Comparison of ENCODE assay signal across 7 cellular contexts in the genomic region with DNA sequence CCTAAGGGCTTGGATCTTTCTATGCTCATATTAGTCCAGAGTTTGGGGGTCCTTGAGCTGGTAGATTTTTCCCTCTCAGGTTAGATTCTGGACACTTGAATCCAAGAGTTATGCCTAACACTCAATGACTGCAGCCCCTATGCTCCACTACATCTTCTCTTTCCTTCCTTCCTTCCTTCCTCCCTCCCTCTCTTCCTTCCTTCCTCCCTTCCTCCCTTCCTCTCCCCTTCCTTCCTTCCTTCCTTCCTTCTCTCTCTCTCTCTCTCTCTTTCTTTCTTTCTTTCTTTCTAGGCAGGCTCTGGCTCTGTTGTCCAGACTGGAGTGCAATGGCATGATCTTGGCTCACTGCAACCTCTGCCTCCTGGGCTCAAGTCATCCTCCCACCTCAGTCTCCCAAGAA.
A peak's percentile ranks its signal among the peaks of the same experiment; 100 is the strongest.
DNase-seq lines count a peak whose midpoint lies in the region; TF ChIP-seq lines count a peak whose summit lies in the region.
"Not testable (repeated sequence)": the region's sequence is repeated elsewhere in the genome, so short reads cannot be mapped to it uniquely, and the experiment has no call there.

No MANE protein-coding gene starts in this region.

- H3K27me3 ChIP-seq in Caco-2 (replicated peaks; ENCODE audit: control insufficient read depth, insufficient read depth, low read length); trophoblast cell (ENCODE audit: insufficient read depth, low read length); stomach smooth muscle (ENCODE audit: control insufficient read depth in 1 of 2, insufficient read depth in 2 of 2, low read length in 2 of 2): not testable (repeated sequence)

- DNase-seq in Caco-2; activated CD4-positive, alpha-beta memory T cell treated with anti-CD3 and anti-CD28 coated beads for 36 hours; coronary artery (ENCODE audit: low spot score); trophoblast cell: not testable (repeated sequence)

- H3K18ac ChIP-seq in trophoblast cell (ENCODE audit: low read length), result not testable (repeated sequence)

- not testable (repeated sequence) for H3K4me3 ChIP-seq in Caco-2 (ENCODE audit: low read depth, low read length); coronary artery; trophoblast cell (ENCODE audit: low read depth, low read length); stomach smooth muscle (ENCODE audit: low read length in 2 of 2)

- not testable (repeated sequence) for H3K4me1 Mint-ChIP-seq in Caco-2 (ENCODE audit: low read depth, unreplicated experiment)
- peaks cover 15% of the 10 kb centered on the region for H3K4me1 Mint-ChIP-seq in activated CD4-positive, alpha-beta memory T cell treated with anti-CD3 and anti-CD28 coated beads for 36 hours (ENCODE audit: low read depth)
- peaks cover 42% of the 10 kb centered on the region for H3K4me1 Mint-ChIP-seq in activated naive CD4-positive, alpha-beta T cell treated with anti-CD3 and anti-CD28 coated beads, Interleukin-2, amount 50 U/mL, for 24 hours
- H3K4me1 Mint-ChIP-seq in nephron, result peaks cover 59% of the 10 kb centered on the region

- H3K4me3 Mint-ChIP-seq in Caco-2 (ENCODE audit: unreplicated experiment), result peak overlapping the region; percentile 55
- not testable (repeated sequence) for H3K4me3 Mint-ChIP-seq in activated CD4-positive, alpha-beta memory T cell treated with anti-CD3 and anti-CD28 coated beads for 36 hours; activated naive CD4-positive, alpha-beta T cell treated with anti-CD3 and anti-CD28 coated beads, Interleukin-2, amount 50 U/mL, for 24 hours; nephron

- H3K4me1 ChIP-seq in Caco-2; trophoblast cell (ENCODE audit: control insufficient read depth in 1 of 2, insufficient read depth in 2 of 2, low read length in 2 of 2): not testable (repeated sequence)
- peaks cover 38% of the 10 kb centered on the region for H3K4me1 ChIP-seq in stomach smooth muscle (ENCODE audit: control insufficient read depth, insufficient read depth, low read length)

- not testable (repeated sequence) for H3K79me2 ChIP-seq in trophoblast cell (ENCODE audit: control insufficient read depth, insufficient read depth, low read length, poor library complexity)

- H4K91ac ChIP-seq in trophoblast cell (ENCODE audit: low read depth, low read length), result peak overlapping the region; percentile 16

- H2AFZ ChIP-seq in trophoblast cell (ENCODE audit: insufficient read depth, low read length, poor library complexity), result not testable (repeated sequence)

- TSS peak; percentile 89 for BruUV-seq in Caco-2 (replicated peaks; lab: Mats Ljungman, UMichigan)

- H3K36me3 ChIP-seq in Caco-2 (ENCODE audit: control insufficient read depth, insufficient read depth, low read length); trophoblast cell (ENCODE audit: control insufficient read depth in 1 of 2, insufficient read depth in 2 of 2, low read length in 2 of 2); stomach smooth muscle (ENCODE audit: control insufficient read depth in 2 of 2, insufficient read depth in 2 of 2, low read length in 2 of 2): not testable (repeated sequence)

- peak overlapping the region; percentile 30 for H2BK5ac ChIP-seq in trophoblast cell (ENCODE audit: low read depth, low read length, poor library complexity)

- H3K9me3 Mint-ChIP-seq in Caco-2 (ENCODE audit: unreplicated experiment); activated CD4-positive, alpha-beta memory T cell treated with anti-CD3 and anti-CD28 coated beads for 36 hours; activated naive CD4-positive, alpha-beta T cell treated with anti-CD3 and anti-CD28 coated beads, Interleukin-2, amount 50 U/mL, for 24 hours; nephron: not testable (repeated sequence)

- H3K23ac ChIP-seq in trophoblast cell (ENCODE audit: low read length), result not testable (repeated sequence)

- H2BK12ac ChIP-seq in trophoblast cell (ENCODE audit: low read length), result peak overlapping the region; percentile 23

- not testable (repeated sequence) for H3K36me3 Mint-ChIP-seq in Caco-2 (ENCODE audit: insufficient read depth, unreplicated experiment); activated CD4-positive, alpha-beta memory T cell treated with anti-CD3 and anti-CD28 coated beads for 36 hours; activated naive CD4-positive, alpha-beta T cell treated with anti-CD3 and anti-CD28 coated beads, Interleukin-2, amount 50 U/mL, for 24 hours; nephron (ENCODE audit: low read depth)

- H3K27ac Mint-ChIP-seq in Caco-2 (ENCODE audit: unreplicated experiment) (peak overlapping the region; percentile 66), nephron (peak overlapping the region; percentile 69 to 78 (median 72))
- H3K27ac Mint-ChIP-seq in activated CD4-positive, alpha-beta memory T cell treated with anti-CD3 and anti-CD28 coated beads for 36 hours, result peak overlapping the region; percentile 59
- peak overlapping the region; percentile 20 for H3K27ac Mint-ChIP-seq in activated naive CD4-positive, alpha-beta T cell treated with anti-CD3 and anti-CD28 coated beads, Interleukin-2, amount 50 U/mL, for 24 hours

- not testable (repeated sequence) for H3K27me3 Mint-ChIP-seq in Caco-2 (ENCODE audit: insufficient read depth, unreplicated experiment); activated naive CD4-positive, alpha-beta T cell treated with anti-CD3 and anti-CD28 coated beads, Interleukin-2, amount 50 U/mL, for 24 hours
- H3K27me3 Mint-ChIP-seq in activated CD4-positive, alpha-beta memory T cell treated with anti-CD3 and anti-CD28 coated beads for 36 hours, result peaks cover 20% of the 10 kb centered on the region
- H3K27me3 Mint-ChIP-seq in nephron (ENCODE audit: low read depth), result peaks cover 10% of the 10 kb centered on the region

- H3K9me3 ChIP-seq in Caco-2; trophoblast cell (ENCODE audit: insufficient read depth, low read depth, low read length); stomach smooth muscle (ENCODE audit: control insufficient read depth in 2 of 2, low read length in 2 of 2): not testable (repeated sequence)

- not testable (repeated sequence) for H3K4me2 ChIP-seq in trophoblast cell (ENCODE audit: low read length)

- peak overlapping the region; percentile 56 for H3K14ac ChIP-seq in trophoblast cell (ENCODE audit: low read length)

- CTCF ChIA-PET in Caco-2 (lab: Charles Lee), result not testable (repeated sequence)
- CTCF ChIA-PET in activated CD4-positive, alpha-beta memory T cell treated with anti-CD3 and anti-CD28 coated beads for 36 hours (lab: Charles Lee), result interaction anchor here (1.0 to 2.6 kb wide), 2 partner anchors 16 to 23 kb away, joined by 3 to 10 read pairs; no protein-coding TSS in a partner anchor

- H3K79me1 ChIP-seq in trophoblast cell (ENCODE audit: low read length), result not testable (repeated sequence)

- H3K27ac ChIP-seq in coronary artery (peak overlapping the region; percentile 21 to 24), stomach smooth muscle (ENCODE audit: low read length) (peak overlapping the region; percentile 6)
- not testable (repeated sequence) for H3K27ac ChIP-seq in trophoblast cell (ENCODE audit: low read depth, low read length)

- H2BK120ac ChIP-seq in trophoblast cell (ENCODE audit: insufficient read depth, low read length, poor library complexity), result not testable (repeated sequence)

- H3K4ac ChIP-seq in trophoblast cell (ENCODE audit: low read depth, low read length), result not testable (repeated sequence)

- not testable (repeated sequence) for TF ChIP-seq CTCF in Caco-2 (IDR thresholded peaks at IDR 0.05; ENCODE audit: insufficient read depth in 1 of 2, low read depth in 1 of 2, low read length in 1 of 2, severe bottlenecking in 1 of 2, unreplicated experiment in 1 of 2); coronary artery (IDR thresholded peaks at IDR 0.05); nephron (IDR thresholded peaks at IDR 0.05; ENCODE audit: unreplicated experiment in 3 of 3)

- peak overlapping the region; percentile 20 for H4K8ac ChIP-seq in trophoblast cell (ENCODE audit: low read depth, low read length)

- not testable (repeated sequence) for H2AK5ac ChIP-seq in trophoblast cell (ENCODE audit: low read length)

- H4K12ac ChIP-seq in trophoblast cell (ENCODE audit: low read depth, low read length), result not testable (repeated sequence)

- POLR2A ChIA-PET in Caco-2 (lab: Charles Lee); activated CD4-positive, alpha-beta memory T cell treated with anti-CD3 and anti-CD28 coated beads for 36 hours (lab: Charles Lee): not testable (repeated sequence)

- intact Hi-C loops in Caco-2 (cut with micrococcal nuclease; ENCODE audit: unreplicated experiment), result not testable (repeated sequence)
- intact Hi-C loops in activated CD4-positive, alpha-beta memory T cell treated with anti-CD3 and anti-CD28 coated beads for 36 hours (cut with micrococcal nuclease), result loop anchor here (10.0 kb wide), 1 partner anchor 472 kb away; no protein-coding TSS in a partner anchor

- H3K9ac ChIP-seq in trophoblast cell (ENCODE audit: low read length); stomach smooth muscle (ENCODE audit: low read length in 2 of 2): not testable (repeated sequence)

Comparison
In these comparisons a context has a peak if more than half of its experiments do, and no peak if none do; other contexts are left out.
1. H3K27ac Mint-ChIP-seq: peak in every context shown above with its lines; median percentile 72 in nephron; 66 in Caco-2; 59 in activated CD4-positive, alpha-beta memory T cell treated with anti-CD3 and anti-CD28 coated beads for 36 hours; 20 in activated naive CD4-positive, alpha-beta T cell treated with anti-CD3 and anti-CD28 coated beads, Interleukin-2, amount 50 U/mL, for 24 hours.